ENCODE assay signal across 27 cellular contexts in genomic region chr22:30334601-30335000, GRCh38. TPM values are rescaled to one million over a fixed set of nuclear protein-coding genes. Genes with fewer than 3 reads are reported as not detected.
DNase-seq lines count a peak whose midpoint lies in the region; ATAC-seq and TF ChIP-seq lines count a peak whose summit lies in the region.
"Had no signal": no experiment of that assay in that cellular context is flagged by ENCODE, and none has a peak within 500 bp of the region (broad histone marks: within the 10 kb centered on the region; RNA-seq: fewer than 3 reads in every experiment).

No MANE protein-coding gene starts in this region.

- no peaks in the 10 kb centered on the region for H3K27me3 ChIP-seq in foreskin keratinocyte
- H3K27me3 ChIP-seq: tibial nerve had no signal

- no peaks in the 10 kb centered on the region for H3K9me3 Mint-ChIP-seq in activated T-cell treated with anti-CD3 and anti-CD28 coated beads, Interleukin-2, amount 50 U/mL, for 24 hours
- H3K9me3 Mint-ChIP-seq in naive thymus-derived CD8-positive, alpha-beta T cell: no peaks in the 10 kb centered on the region
- H3K9me3 Mint-ChIP-seq: CD4-positive, alpha-beta memory T cell; central memory CD8-positive, alpha-beta T cell; effector memory CD8-positive, alpha-beta T cell; GM23338; naive B cell had no signal

- ATAC-seq in T-helper 17 cell (no peak), foreskin keratinocyte (no peak)
- ATAC-seq in naive thymus-derived CD8-positive, alpha-beta T cell: no peak
- ATAC-seq: activated CD8-positive, alpha-beta memory T cell treated with anti-CD3 and anti-CD28 coated beads, Interleukin-2, amount 10 ng/mL, durations not matched to agents 7 days and 5 days; effector memory CD8-positive, alpha-beta T cell; GM23338; sciatic nerve had no signal

- no peak for TF ChIP-seq CTCF in foreskin keratinocyte (conservative IDR thresholded peaks at IDR 0.05)

- no peaks in the 10 kb centered on the region for H3K27me3 Mint-ChIP-seq in activated T-cell treated with anti-CD3 and anti-CD28 coated beads, Interleukin-2, amount 50 U/mL, for 24 hours
- no peaks in the 10 kb centered on the region for H3K27me3 Mint-ChIP-seq in T-helper 17 cell
- H3K27me3 Mint-ChIP-seq in naive thymus-derived CD8-positive, alpha-beta T cell: no peaks in the 10 kb centered on the region
- H3K27me3 Mint-ChIP-seq: activated CD8-positive, alpha-beta memory T cell treated with anti-CD3 and anti-CD28 coated beads, Interleukin-2, amount 10 ng/mL, durations not matched to agents 7 days and 5 days; CD4-positive, alpha-beta memory T cell; central memory CD8-positive, alpha-beta T cell; effector memory CD8-positive, alpha-beta T cell; naive B cell had no signal

- no peaks in the 10 kb centered on the region for H3K9me3 ChIP-seq in T-helper 17 cell (ENCODE audit: control insufficient read depth, low read length, poor library complexity, severe bottlenecking)
- H3K9me3 ChIP-seq: lower lobe of right lung, prostate gland, tibial nerve had no signal

- POLR2A ChIA-PET in naive thymus-derived CD8-positive, alpha-beta T cell (lab: Charles Lee): interaction anchor here (1.0 to 1.5 kb wide), 4 partner anchors 11 to 87 kb away, joined by 3 to 6 read pairs (median 4); partner anchors contain the start of gene CASTOR1

- DNase-seq in activated T-cell treated with anti-CD3 and anti-CD28 coated beads, Interleukin-2, amount 50 U/mL, for 24 hours: no peak
- DNase-seq in activated T-cell treated with anti-CD3 and anti-CD28 coated beads, Interleukin-2, amount 50 U/mL, for 48 hours: no peak
- no peak for DNase-seq in T-helper 17 cell
- peak in 1 of 10 donors; percentile 40 for DNase-seq in naive thymus-derived CD8-positive, alpha-beta T cell
- DNase-seq in SKM-1 (lab: John Stamatoyannopoulos, UW; ENCODE audit: unreplicated experiment): no peak
- DNase-seq in foreskin keratinocyte: no peak
- DNase-seq: activated CD8-positive, alpha-beta memory T cell treated with anti-CD3 and anti-CD28 coated beads, Interleukin-2, amount 10 ng/mL, durations not matched to agents 7 days and 5 days; CD4-positive, alpha-beta memory T cell; effector memory CD8-positive, alpha-beta T cell; hypothalamus; Kasumi-1; lower lobe of right lung; midbrain; naive B cell; NCI-H1417 treated with DMSO at 0.1 percent for 48 hours; NCI-H2029 treated with DMSO at 0.1 percent for 48 hours; NCI-H2227 treated with DMSO at 0.1 percent for 48 hours; NCI-H526; nucleus accumbens; PC-9; stimulated activated CD8-positive, alpha-beta memory T cell treated with anti-CD3 and anti-CD28 coated beads, Interleukin-4, amount 100 ng/mL, for 48 hours had no signal

- H3K4me3 Mint-ChIP-seq in activated T-cell treated with anti-CD3 and anti-CD28 coated beads, Interleukin-2, amount 50 U/mL, for 24 hours: no peak overlapping the region
- no peak overlapping the region for H3K4me3 Mint-ChIP-seq in T-helper 17 cell
- H3K4me3 Mint-ChIP-seq in naive thymus-derived CD8-positive, alpha-beta T cell: no peak overlapping the region
- H3K4me3 Mint-ChIP-seq: activated CD8-positive, alpha-beta memory T cell treated with anti-CD3 and anti-CD28 coated beads, Interleukin-2, amount 10 ng/mL, durations not matched to agents 7 days and 5 days; CD4-positive, alpha-beta memory T cell; central memory CD8-positive, alpha-beta T cell; effector memory CD8-positive, alpha-beta T cell; GM23338 had no signal

- peaks cover 96% of the 10 kb centered on the region for H3K36me3 Mint-ChIP-seq in activated T-cell treated with anti-CD3 and anti-CD28 coated beads, Interleukin-2, amount 50 U/mL, for 24 hours (ENCODE audit: low read depth)
- peaks cover 5% of the 10 kb centered on the region for H3K36me3 Mint-ChIP-seq in T-helper 17 cell (ENCODE audit: low read depth)
- peaks cover 0 to 94% (median 22%) of the 10 kb centered on the region in 3 donors for H3K36me3 Mint-ChIP-seq in naive thymus-derived CD8-positive, alpha-beta T cell

- peaks cover 42% of the 10 kb centered on the region for H3K4me1 Mint-ChIP-seq in activated T-cell treated with anti-CD3 and anti-CD28 coated beads, Interleukin-2, amount 50 U/mL, for 24 hours (ENCODE audit: low read depth)
- peaks cover 4% of the 10 kb centered on the region for H3K4me1 Mint-ChIP-seq in T-helper 17 cell
- H3K4me1 Mint-ChIP-seq in naive thymus-derived CD8-positive, alpha-beta T cell: peaks cover 0 to 3% (median under 1%) of the 10 kb centered on the region in 4 donors
- H3K4me1 Mint-ChIP-seq: central memory CD8-positive, alpha-beta T cell; GM23338 had no signal

- H3K4me1 ChIP-seq in foreskin keratinocyte: no peaks in the 10 kb centered on the region
- H3K4me1 ChIP-seq: lower lobe of right lung, prostate gland had no signal

- H3K27ac Mint-ChIP-seq in activated T-cell treated with anti-CD3 and anti-CD28 coated beads, Interleukin-2, amount 50 U/mL, for 24 hours: peak overlapping the region; percentile 91
- H3K27ac Mint-ChIP-seq in T-helper 17 cell: peak overlapping the region; percentile 56
- H3K27ac Mint-ChIP-seq in naive thymus-derived CD8-positive, alpha-beta T cell: peak overlapping the region in 6 of 10 donors; percentile 5 to 70 (median 43)
- H3K27ac Mint-ChIP-seq: activated CD8-positive, alpha-beta memory T cell treated with anti-CD3 and anti-CD28 coated beads, Interleukin-2, amount 10 ng/mL, durations not matched to agents 7 days and 5 days; GM23338 had no signal

- H3K27ac ChIP-seq in foreskin keratinocyte: no peak overlapping the region
- H3K27ac ChIP-seq: lower lobe of right lung, PC-9, prostate gland, SK-N-MC, tibial nerve had no signal

RNA-seq across cellular contexts. Expression of gene TBC1D10A, which starts 7.9 kb away (rescaled TPM):
- total RNA-seq in T-helper 17 cell: 10 to 100 TPM; 46.9 to 63.1 TPM
- 10 to 100 TPM; 66.7 to 67.7 TPM for total RNA-seq in naive thymus-derived CD8-positive, alpha-beta T cell
- polyA plus RNA-seq in naive thymus-derived CD8-positive, alpha-beta T cell: 10 to 100 TPM; 56.7 to 83.4 (median 62.0) TPM
- 15.0 and 16.2 TPM in 2 replicates for total RNA-seq in foreskin keratinocyte
- 15.2 and 15.5 TPM in 2 replicates for polyA plus RNA-seq in foreskin keratinocyte

RNA-seq across cellular contexts. Expression of gene SF3A1, which starts 22.1 kb away (rescaled TPM):
- total RNA-seq in T-helper 17 cell: 100 to 1,000 TPM; 317 to 372 TPM
- 100 to 1,000 TPM; 313 to 314 TPM for total RNA-seq in naive thymus-derived CD8-positive, alpha-beta T cell
- polyA plus RNA-seq in naive thymus-derived CD8-positive, alpha-beta T cell: 100 to 1,000 TPM in 1 of 3 donors, 10 to 100 TPM in 2; 66.5 to 119 (median 99.8) TPM
- 81.3 and 82.2 TPM in 2 replicates for total RNA-seq in foreskin keratinocyte
- 36.0 and 42.1 TPM in 2 replicates for polyA plus RNA-seq in foreskin keratinocyte

RNA-seq across cellular contexts. Expression of gene CCDC157, which starts 22.2 kb away (rescaled TPM):
- total RNA-seq in T-helper 17 cell (1 to 10 TPM; 6.7 to 9.4 TPM), foreskin keratinocyte (0.95 and 1.5 TPM in 2 replicates)
- 1 to 10 TPM; 2.8 to 4.1 TPM for total RNA-seq in naive thymus-derived CD8-positive, alpha-beta T cell
- polyA plus RNA-seq in naive thymus-derived CD8-positive, alpha-beta T cell: 1 to 10 TPM in 2 of 3 donors, under 1 TPM in 1; 0.66 to 2.5 (median 1.1) TPM
- 1.5 and 1.7 TPM in 2 replicates for polyA plus RNA-seq in foreskin keratinocyte

RNA-seq across cellular contexts. Expression of gene CASTOR1, which starts 45.3 kb away (rescaled TPM):
- total RNA-seq in T-helper 17 cell: 10 to 100 TPM; 10.6 to 12.4 TPM
- 10 to 100 TPM; 18.0 to 20.4 TPM for total RNA-seq in naive thymus-derived CD8-positive, alpha-beta T cell
- polyA plus RNA-seq in naive thymus-derived CD8-positive, alpha-beta T cell: 10 to 100 TPM; 16.9 to 33.5 (median 20.8) TPM
- 3.2 and 3.5 TPM in 2 replicates for total RNA-seq in foreskin keratinocyte
- polyA plus RNA-seq in foreskin keratinocyte: 2.4 and 3.1 TPM in 2 replicates

RNA-seq across cellular contexts. Expression of gene RNF215, which starts 52.6 kb away (rescaled TPM):
- total RNA-seq in T-helper 17 cell (10 to 100 TPM in 1 of 2 donors, 1 to 10 TPM in 1; 4.9 to 12.3 TPM), foreskin keratinocyte (9.2 and 12.0 TPM in 2 replicates)
- total RNA-seq in naive thymus-derived CD8-positive, alpha-beta T cell: 1 to 10 TPM; 5.6 to 6.2 TPM
- polyA plus RNA-seq in naive thymus-derived CD8-positive, alpha-beta T cell: under 1 TPM; 0.14 to 0.44 (median 0.39) TPM
- polyA plus RNA-seq in foreskin keratinocyte: 8.2 and 9.4 TPM in 2 replicates
